13 cellular contexts compared by ENCODE assay signal in genomic region chr19:53912653-53913052, GRCh38. TPM values are rescaled to one million over a fixed set of nuclear protein-coding genes. Genes with fewer than 3 reads are reported as not detected.
DNase-seq lines count a peak whose midpoint lies in the region; ATAC-seq, FAIRE-seq and TF ChIP-seq lines count a peak whose summit lies in the region.
"Had no signal": no experiment of that assay in that cellular context is flagged by ENCODE, and none has a peak within 500 bp of the region (broad histone marks: within the 10 kb centered on the region; RNA-seq: fewer than 3 reads in every experiment).

No MANE protein-coding gene starts in this region.

- H4K5ac ChIP-seq in H9 (ENCODE audit: insufficient read length, low read depth, low read length), result no peak overlapping the region

- H4K91ac ChIP-seq in H9 (ENCODE audit: insufficient read length, low read depth, low read length), result no peak overlapping the region

- no peak for FAIRE-seq in K562 (lab: Jason Lieb, UNC)
- FAIRE-seq: small intestine had no signal

- H3K36me3 Mint-ChIP-seq in activated CD4-positive, alpha-beta T cell treated with anti-CD3 and anti-CD28 coated beads, Interleukin-2, amount 10 ng/mL, durations not matched to agents 7 days and 5 days (ENCODE audit: low read depth), result no peaks in the 10 kb centered on the region
- peaks cover 26 to 39% (median 32%) of the 10 kb centered on the region in 3 experiments for H3K36me3 Mint-ChIP-seq in H9 (ENCODE audit: insufficient read depth in 1 of 3, low read depth in 3 of 3)
- H3K36me3 Mint-ChIP-seq in neural crest cell (ENCODE audit: low read depth), result peaks cover 4% of the 10 kb centered on the region

- H2AK5ac ChIP-seq in H9 (ENCODE audit: insufficient read length, low read length), result no peak overlapping the region

- TF ChIP-seq EP300 in K562 (IDR thresholded peaks at IDR 0.05; ENCODE audit: low read length), result no peak

- no peaks in the 10 kb centered on the region; the same call in 1 of the 2 replicates for H3K27me3 ChIP-seq in H9 (ENCODE audit: insufficient read depth, low read length)
- peaks cover 18 to 53% of the 10 kb centered on the region in 2 experiments; a peak in 4 of 5 replicates for H3K27me3 ChIP-seq in K562 (ENCODE audit: control insufficient read depth in 2 of 2, insufficient read depth in 2 of 2, low read length in 2 of 2)

- H3K14ac ChIP-seq in H9 (ENCODE audit: insufficient read depth, low read length), result no peak overlapping the region

- peaks cover 40% of the 10 kb centered on the region for H3K27me3 Mint-ChIP-seq in activated CD4-positive, alpha-beta T cell treated with anti-CD3 and anti-CD28 coated beads, Interleukin-2, amount 10 ng/mL, durations not matched to agents 7 days and 5 days
- peaks cover 45% of the 10 kb centered on the region for H3K27me3 Mint-ChIP-seq in H9 (ENCODE audit: low read depth)
- H3K27me3 Mint-ChIP-seq in neural crest cell (ENCODE audit: low read depth), result peaks cover 46% of the 10 kb centered on the region

- no peak overlapping the region for H3K4me3 Mint-ChIP-seq in activated CD4-positive, alpha-beta T cell treated with anti-CD3 and anti-CD28 coated beads, Interleukin-2, amount 10 ng/mL, durations not matched to agents 7 days and 5 days
- peak overlapping the region in 1 of 2 experiments; percentile 24; a peak in 2 of 5 replicates for H3K4me3 Mint-ChIP-seq in H9
- H3K4me3 Mint-ChIP-seq in neural crest cell, result peak overlapping the region; percentile 59
- H3K4me3 Mint-ChIP-seq: naive thymus-derived CD8-positive, alpha-beta T cell had no signal

- no peak overlapping the region for H2AFZ ChIP-seq in H9 (ENCODE audit: low read length)
- H2AFZ ChIP-seq in K562 (ENCODE audit: low read depth, low read length), result no peak overlapping the region

- no CpG with 5 or more reads among the region's 18 CpGs for WGBS in H9 (ENCODE audit: extremely low coverage, insufficient read length, low lambda C conversion rate)
- 4% methylated on average over 17 of the region's 18 CpGs for WGBS in K562 (ENCODE audit: insufficient coverage, low coverage, missing lambda C conversion rate)

- peak in 1 of 2 experiments; percentile 50; a peak in 2 of 4 replicates for TF ChIP-seq RAD21 in K562 (CRISPR knock-in tag; conservative IDR thresholded peaks at IDR 0.05 in 1 of 2, IDR thresholded peaks at IDR 0.05 in 1 of 2)

- H3T11ph ChIP-seq in H9 (ENCODE audit: low read length), result no peak overlapping the region

- peaks cover 7% of the 10 kb centered on the region for H3K4me1 Mint-ChIP-seq in activated CD4-positive, alpha-beta T cell treated with anti-CD3 and anti-CD28 coated beads, Interleukin-2, amount 10 ng/mL, durations not matched to agents 7 days and 5 days
- H3K4me1 Mint-ChIP-seq in H9 (peaks cover 16 to 25% of the 10 kb centered on the region in 2 experiments), neural crest cell (peaks cover 24% of the 10 kb centered on the region)

- no peak overlapping the region for H4K8ac ChIP-seq in H9 (replicated peaks; ENCODE audit: insufficient read length, low read depth, low read length)

- peaks cover 19% of the 10 kb centered on the region for H3K23me2 ChIP-seq in H9 (ENCODE audit: insufficient read length, low read depth, low read length, poor library complexity, severe bottlenecking)

- no peak overlapping the region for H2BK12ac ChIP-seq in H9 (ENCODE audit: insufficient read length, low read depth, low read length)

- no peaks in the 10 kb centered on the region for H3K36me3 ChIP-seq in K562 (ENCODE audit: control insufficient read depth, insufficient read depth, low read length)
- H3K36me3 ChIP-seq: ascending aorta had no signal

- no peak overlapping the region for H2BK15ac ChIP-seq in H9 (ENCODE audit: low read depth, low read length)

- TF ChIP-seq CTCF in H9 (conservative IDR thresholded peaks at IDR 0.05) (peak; percentile 94), K562 (IDR thresholded peaks at IDR 0.05 in 2 of 3, conservative IDR thresholded peaks at IDR 0.05 in 1 of 3; ENCODE audit: insufficient read depth in 2 of 3, low read depth in 1 of 3, low read length in 3 of 3) (peak; percentile 72 to 83 (median 82)), neural crest cell (conservative IDR thresholded peaks at IDR 0.05) (peak; percentile 39)

- no peak overlapping the region for H3K4me3 ChIP-seq in K562
- H3K4me3 ChIP-seq: ascending aorta had no signal

- no peak overlapping the region for H3K27ac Mint-ChIP-seq in activated CD4-positive, alpha-beta T cell treated with anti-CD3 and anti-CD28 coated beads, Interleukin-2, amount 10 ng/mL, durations not matched to agents 7 days and 5 days
- no peak overlapping the region; a peak in 1 of 7 replicates for H3K27ac Mint-ChIP-seq in H9
- no peak overlapping the region for H3K27ac Mint-ChIP-seq in neural crest cell (ENCODE audit: unreplicated experiment)
- H3K27ac Mint-ChIP-seq: naive thymus-derived CD8-positive, alpha-beta T cell had no signal

- H2BK20ac ChIP-seq in H9 (ENCODE audit: low read depth, low read length, poor library complexity, severe bottlenecking), result no peak overlapping the region

- H3K9me1 ChIP-seq in K562 (ENCODE audit: control insufficient read depth, insufficient read depth, low read length), result no peaks in the 10 kb centered on the region

- H3K27ac ChIP-seq in H9 (ENCODE audit: insufficient read length, low read depth, low read length) (no peak overlapping the region), K562 (ENCODE audit: extremely low read depth, low read depth, low read length) (no peak overlapping the region)
- H3K27ac ChIP-seq: ascending aorta had no signal

- H3K9me3 ChIP-seq in H9 (ENCODE audit: control insufficient read depth, low read depth, low read length) (no peaks in the 10 kb centered on the region), K562 (replicated peaks; ENCODE audit: control insufficient read depth, insufficient read depth, low read depth, low read length) (no peaks in the 10 kb centered on the region)
- H3K9me3 ChIP-seq: ascending aorta had no signal

- H3K9ac ChIP-seq in H9 (ENCODE audit: extremely low read depth, insufficient read length, low read length), result no peak overlapping the region
- H3K9ac ChIP-seq in K562 (ENCODE audit: insufficient read depth in 1 of 2, low read depth in 2 of 2, low read length in 2 of 2), result no peak overlapping the region

- CTCF ChIA-PET in activated CD4-positive, alpha-beta T cell treated with anti-CD3 and anti-CD28 coated beads, Interleukin-2, amount 10 ng/mL, durations not matched to agents 7 days and 5 days (lab: Charles Lee), result interaction anchor here (0.6 to 0.9 kb wide), 2 partner anchors 117 to 428 kb away, joined by 3 to 4 read pairs; no protein-coding TSS in a partner anchor
- CTCF ChIA-PET in K562 (lab: Yijun Ruan, JAX; ENCODE audit: low intra/inter-chr PET ratio), result no interaction called here

- no peak overlapping the region for H3K4me2 ChIP-seq in H9 (ENCODE audit: insufficient read depth, insufficient read length, low read length)
- no peak overlapping the region for H3K4me2 ChIP-seq in K562 (ENCODE audit: insufficient read depth, low read length)

- H3K4ac ChIP-seq in H9 (ENCODE audit: low read depth, low read length), result no peak overlapping the region

- in situ Hi-C loops in K562 (cut with MboI), result no loop called here

- H3K4me1 ChIP-seq in H9 (ENCODE audit: insufficient read depth, low read length), result no peaks in the 10 kb centered on the region
- peaks cover 0 to 17% of the 10 kb centered on the region in 2 experiments; a peak in 2 of 5 replicates for H3K4me1 ChIP-seq in K562 (replicated peaks in 1 of 2; ENCODE audit: control insufficient read depth in 2 of 2, insufficient read depth in 2 of 2, low read length in 2 of 2)

- ATAC-seq in K562 (peak; percentile 82), GM21619 (IDR thresholded peaks at IDR 0.05; ENCODE audit: unreplicated experiment) (no peak)
- ATAC-seq: naive thymus-derived CD8-positive, alpha-beta T cell had no signal

- H3K9me3 Mint-ChIP-seq in activated CD4-positive, alpha-beta T cell treated with anti-CD3 and anti-CD28 coated beads, Interleukin-2, amount 10 ng/mL, durations not matched to agents 7 days and 5 days, result no peaks in the 10 kb centered on the region
- no peaks in the 10 kb centered on the region for H3K9me3 Mint-ChIP-seq in H9
- no peaks in the 10 kb centered on the region for H3K9me3 Mint-ChIP-seq in neural crest cell

- H2BK120ac ChIP-seq in H9 (ENCODE audit: low read depth, low read length, poor library complexity, severe bottlenecking), result no peak overlapping the region

- DNase-seq in activated CD4-positive, alpha-beta T cell treated with anti-CD3 and anti-CD28 coated beads for 48 hours, result peak; percentile 36
- DNase-seq in activated CD4-positive, alpha-beta T cell treated with anti-CD3 and anti-CD28 coated beads, Interleukin-2, amount 10 ng/mL, durations not matched to agents 7 days and 5 days, result no peak
- DNase-seq in H9, result peak; percentile 85
- DNase-seq in K562 (ENCODE audit: extremely low read depth in 1 of 4, low spot score in 3 of 4), result peak; percentile 63 to 70 (median 70)
- no peak for DNase-seq in neural crest cell (ENCODE audit: low read depth, low spot score)
- no peak for DNase-seq in NCI-H1092 treated with DMSO at 0.1 percent for 48 hours (lab: John Stamatoyannopoulos, UW)
- no peak for DNase-seq in SW480 (ENCODE audit: low spot score)
- DNase-seq: EL; naive thymus-derived CD8-positive, alpha-beta T cell; small intestine had no signal

- intact Hi-C loops in K562 (cut with micrococcal nuclease), result loop anchor here (10.0 kb wide), 1 partner anchor 58 kb away; no protein-coding TSS in a partner anchor

- no peak for TF ChIP-seq POLR2A in K562 (conservative IDR thresholded peaks at IDR 0.05)

- H3K79me1 ChIP-seq in H9 (ENCODE audit: insufficient read depth, low read depth, low read length, poor library complexity, severe bottlenecking), result no peaks in the 10 kb centered on the region

- H3K18ac ChIP-seq in H9 (ENCODE audit: insufficient read length, low read depth, low read length), result no peak overlapping the region

- H2BK5ac ChIP-seq in H9 (ENCODE audit: insufficient read length, low read length), result no peak overlapping the region

- BruUV-seq in K562 (replicated peaks; lab: Mats Ljungman, UMichigan), result no TSS peak

- H3K56ac ChIP-seq in H9 (ENCODE audit: insufficient read length, low read depth, low read length), result no peak overlapping the region

- H3K23ac ChIP-seq in H9 (ENCODE audit: insufficient read length, low read depth, low read length), result no peak overlapping the region

- H4K20me1 ChIP-seq in H9 (ENCODE audit: control insufficient read depth, insufficient read depth, insufficient read length), result no peaks in the 10 kb centered on the region
- H4K20me1 ChIP-seq in K562 (replicated peaks; ENCODE audit: control insufficient read depth, insufficient read depth, low read length), result peaks cover 6% of the 10 kb centered on the region; the same call in 1 of the 2 replicates

- POLR2A ChIA-PET in activated CD4-positive, alpha-beta T cell treated with anti-CD3 and anti-CD28 coated beads, Interleukin-2, amount 10 ng/mL, durations not matched to agents 7 days and 5 days (lab: Charles Lee), result no interaction called here
- POLR2A ChIA-PET in K562 (lab: Yijun Ruan, JAX), result interaction anchor here (0.6 to 1.7 kb wide), 3 partner anchors 11 to 102 kb away, joined by 3 to 4 read pairs (median 3); no protein-coding TSS in a partner anchor

- no peaks in the 10 kb centered on the region for H3K79me2 ChIP-seq in H9 (ENCODE audit: insufficient read depth, low read length)
- no peaks in the 10 kb centered on the region for H3K79me2 ChIP-seq in K562 (ENCODE audit: control insufficient read depth, insufficient read depth, low read length)

RNA-seq across cellular contexts. Expression of gene CACNG7, which starts 3.6 kb away (rescaled TPM):
- total RNA-seq in activated CD4-positive, alpha-beta T cell treated with anti-CD3 and anti-CD28 coated beads, Interleukin-2, amount 10 ng/mL, durations not matched to agents 7 days and 5 days, result not detected
- 22.1 and 22.7 TPM in 2 replicates for total RNA-seq in H9 (2021)
- not detected in 2 replicates for total RNA-seq in K562 (2011; cell fraction: chromatin; rRNA removed; ENCODE audit: low replicate concordance)
- not detected in 2 replicates for total RNA-seq in K562 (2011; cell fraction: nucleolus; rRNA removed)
- not detected in 2 replicates for total RNA-seq in K562 (2011; cell fraction: nucleoplasm; rRNA removed)
- not detected in 2 replicates for total RNA-seq in K562 (2014; rRNA removed)
- not detected in 2 replicates for total RNA-seq in K562 (2014; rRNA removed; fragmentation: Illumina TruSeq; extraction: Trizol)
- not detected in 2 replicates for total RNA-seq in K562 (2015; rRNA removed; fragmentation: Illumina TruSeq; extraction: Trizol)
- total RNA-seq in K562 (2021), result not detected in 2 replicates
- polyA plus RNA-seq in K562 (2011; rRNA removed), result not detected in 2 replicates
- not detected in 2 replicates for polyA plus RNA-seq in K562 (2011; cell fraction: cytosol; rRNA removed)
- polyA plus RNA-seq in K562 (2011; cell fraction: nucleus; rRNA removed), result not detected in 2 replicates
- polyA plus RNA-seq in K562 (2012), result not detected in 2 replicates
- polyA plus RNA-seq in K562 (2014; fragmentation: Illumina TruSeq; extraction: Trizol), result not detected in 2 replicates
- polyA plus RNA-seq in K562 (2014; fragmentation: Nextera tagmentation; extraction: Ambion mirVana), result not detected
- polyA plus RNA-seq in K562 (2014; rRNA removed), result not detected in 2 replicates
- not detected in 2 replicates for polyA minus RNA-seq in K562 (2011; rRNA and poly(A)+ RNA removed)
- polyA minus RNA-seq in K562 (2011; cell fraction: cytosol; rRNA and poly(A)+ RNA removed), result not detected in 2 replicates
- not detected in 2 replicates for polyA minus RNA-seq in K562 (2011; cell fraction: nucleus; rRNA and poly(A)+ RNA removed)
- total RNA-seq in neural crest cell, result 25.3 and 26.4 TPM in 2 replicates
- total RNA-seq: ascending aorta; naive thymus-derived CD8-positive, alpha-beta T cell; NCI-H460 had no signal
- polyA plus RNA-seq: naive thymus-derived CD8-positive, alpha-beta T cell had no signal

RNA-seq across cellular contexts. Expression of gene PRKCG, which starts 30.7 kb away (rescaled TPM):
- under 1 TPM; 0.40 to 0.45 TPM for total RNA-seq in activated CD4-positive, alpha-beta T cell treated with anti-CD3 and anti-CD28 coated beads, Interleukin-2, amount 10 ng/mL, durations not matched to agents 7 days and 5 days
- total RNA-seq in H9 (2021) (7.1 and 8.8 TPM in 2 replicates), K562 (2014; rRNA removed) (not detected in 2 replicates), K562 (2014; rRNA removed; fragmentation: Illumina TruSeq; extraction: Trizol) (not detected in 2 replicates), K562 (2015; rRNA removed; fragmentation: Illumina TruSeq; extraction: Trizol) (not detected in 2 replicates), K562 (2021) (0.09 TPM in 1 of 2 replicates, not detected in the other), neural crest cell (0.55 and 0.65 TPM in 2 replicates)
- 0.12 and 0.32 TPM in 2 replicates for total RNA-seq in K562 (2011; cell fraction: chromatin; rRNA removed; ENCODE audit: low replicate concordance)
- total RNA-seq in K562 (2011; cell fraction: nucleolus; rRNA removed), result not detected in 2 replicates
- 0.23 TPM in 1 of 2 replicates, not detected in the other for total RNA-seq in K562 (2011; cell fraction: nucleoplasm; rRNA removed)
- polyA plus RNA-seq in K562 (2011; rRNA removed) (0.04 TPM in 1 of 2 replicates, not detected in the other), K562 (2014; fragmentation: Illumina TruSeq; extraction: Trizol) (not detected in 2 replicates), K562 (2014; fragmentation: Nextera tagmentation; extraction: Ambion mirVana) (not detected), K562 (2014; rRNA removed) (not detected in 2 replicates)
- not detected in 2 replicates for polyA plus RNA-seq in K562 (2011; cell fraction: cytosol; rRNA removed)
- 0.06 and 0.20 TPM in 2 replicates for polyA plus RNA-seq in K562 (2011; cell fraction: nucleus; rRNA removed)
- 0.08 TPM in 2 replicates for polyA plus RNA-seq in K562 (2012)
- polyA minus RNA-seq in K562 (2011; rRNA and poly(A)+ RNA removed), result not detected in 2 replicates
- not detected in 2 replicates for polyA minus RNA-seq in K562 (2011; cell fraction: cytosol; rRNA and poly(A)+ RNA removed)
- 0.13 TPM in 1 of 2 replicates, not detected in the other for polyA minus RNA-seq in K562 (2011; cell fraction: nucleus; rRNA and poly(A)+ RNA removed)
- total RNA-seq: ascending aorta; naive thymus-derived CD8-positive, alpha-beta T cell had no signal
- polyA plus RNA-seq: naive thymus-derived CD8-positive, alpha-beta T cell had no signal

RNA-seq across cellular contexts. Expression of gene MYADM, which starts 45.0 kb away (rescaled TPM):
- total RNA-seq in activated CD4-positive, alpha-beta T cell treated with anti-CD3 and anti-CD28 coated beads, Interleukin-2, amount 10 ng/mL, durations not matched to agents 7 days and 5 days, result 100 to 1,000 TPM; 107 to 122 TPM
- total RNA-seq in H9 (2021) (116 and 123 TPM in 2 replicates), K562 (2014; rRNA removed) (4.5 and 14.4 TPM in 2 replicates), K562 (2014; rRNA removed; fragmentation: Illumina TruSeq; extraction: Trizol) (6.7 and 7.1 TPM in 2 replicates), K562 (2015; rRNA removed; fragmentation: Illumina TruSeq; extraction: Trizol) (14.4 and 16.0 TPM in 2 replicates), K562 (2021) (65.5 and 70.3 TPM in 2 replicates), neural crest cell (15.0 and 19.1 TPM in 2 replicates)
- 19.5 and 22.5 TPM in 2 replicates for total RNA-seq in K562 (2011; cell fraction: chromatin; rRNA removed; ENCODE audit: low replicate concordance)
- 18.0 and 24.3 TPM in 2 replicates for total RNA-seq in K562 (2011; cell fraction: nucleolus; rRNA removed)
- total RNA-seq in K562 (2011; cell fraction: nucleoplasm; rRNA removed), result 33.9 and 53.6 TPM in 2 replicates
- polyA plus RNA-seq in K562 (2011; rRNA removed) (5.6 and 17.2 TPM in 2 replicates), K562 (2014; fragmentation: Illumina TruSeq; extraction: Trizol) (26.1 and 44.1 TPM in 2 replicates), K562 (2014; fragmentation: Nextera tagmentation; extraction: Ambion mirVana) (10 to 100 TPM; 10.4 to 24.8 TPM), K562 (2014; rRNA removed) (18.5 and 19.5 TPM in 2 replicates)
- polyA plus RNA-seq in K562 (2011; cell fraction: cytosol; rRNA removed), result 20.7 and 50.3 TPM in 2 replicates
- 12.1 and 19.9 TPM in 2 replicates for polyA plus RNA-seq in K562 (2011; cell fraction: nucleus; rRNA removed)
- 35.3 and 47.6 TPM in 2 replicates for polyA plus RNA-seq in K562 (2012)
- 5.0 and 5.5 TPM in 2 replicates for polyA minus RNA-seq in K562 (2011; rRNA and poly(A)+ RNA removed)
- 24.6 and 31.3 TPM in 2 replicates for polyA minus RNA-seq in K562 (2011; cell fraction: cytosol; rRNA and poly(A)+ RNA removed)
- polyA minus RNA-seq in K562 (2011; cell fraction: nucleus; rRNA and poly(A)+ RNA removed), result 3.1 and 4.2 TPM in 2 replicates

RNA-seq across cellular contexts. Expression of gene CACNG8, which starts 50.1 kb away (rescaled TPM):
- not detected for total RNA-seq in activated CD4-positive, alpha-beta T cell treated with anti-CD3 and anti-CD28 coated beads, Interleukin-2, amount 10 ng/mL, durations not matched to agents 7 days and 5 days
- 6.0 and 7.1 TPM in 2 replicates for total RNA-seq in H9 (2021)
- not detected in 2 replicates for total RNA-seq in K562 (2011; cell fraction: chromatin; rRNA removed; ENCODE audit: low replicate concordance)
- total RNA-seq in K562 (2011; cell fraction: nucleolus; rRNA removed), result not detected in 2 replicates
- not detected in 2 replicates for total RNA-seq in K562 (2011; cell fraction: nucleoplasm; rRNA removed)
- 0.05 TPM in 1 of 2 replicates, not detected in the other for total RNA-seq in K562 (2014; rRNA removed)
- total RNA-seq in K562 (2014; rRNA removed; fragmentation: Illumina TruSeq; extraction: Trizol), result not detected in 2 replicates
- not detected in 2 replicates for total RNA-seq in K562 (2015; rRNA removed; fragmentation: Illumina TruSeq; extraction: Trizol)
- 0.02 TPM in 1 of 2 replicates, not detected in the other for total RNA-seq in K562 (2021)
- not detected in 2 replicates for polyA plus RNA-seq in K562 (2011; rRNA removed)
- polyA plus RNA-seq in K562 (2011; cell fraction: cytosol; rRNA removed), result not detected in 2 replicates
- polyA plus RNA-seq in K562 (2011; cell fraction: nucleus; rRNA removed), result not detected in 2 replicates
- polyA plus RNA-seq in K562 (2012), result 0.01 and 0.03 TPM in 2 replicates
- polyA plus RNA-seq in K562 (2014; fragmentation: Illumina TruSeq; extraction: Trizol), result not detected in 2 replicates
- polyA plus RNA-seq in K562 (2014; fragmentation: Nextera tagmentation; extraction: Ambion mirVana), result not detected
- not detected in 2 replicates for polyA plus RNA-seq in K562 (2014; rRNA removed)
- not detected in 2 replicates for polyA minus RNA-seq in K562 (2011; rRNA and poly(A)+ RNA removed)
- not detected in 2 replicates for polyA minus RNA-seq in K562 (2011; cell fraction: cytosol; rRNA and poly(A)+ RNA removed)
- polyA minus RNA-seq in K562 (2011; cell fraction: nucleus; rRNA and poly(A)+ RNA removed), result not detected in 2 replicates
- 0.23 and 0.33 TPM in 2 replicates for total RNA-seq in neural crest cell
- total RNA-seq: naive thymus-derived CD8-positive, alpha-beta T cell had no signal
- polyA plus RNA-seq: naive thymus-derived CD8-positive, alpha-beta T cell had no signal

Comparison
In these comparisons a context has a peak if more than half of its experiments do, and no peak if none do; other contexts are left out.
1. DNase-seq: peak in activated CD4-positive, alpha-beta T cell treated with anti-CD3 and anti-CD28 coated beads for 48 hours (single experiment), H9 (single experiment) and K562 (4 of 4); none in activated CD4-positive, alpha-beta T cell treated with anti-CD3 and anti-CD28 coated beads, Interleukin-2, amount 10 ng/mL, durations not matched to agents 7 days and 5 days (single experiment), neural crest cell (single experiment), NCI-H1092 treated with DMSO at 0.1 percent for 48 hours (single experiment) and SW480 (single experiment).
2. CTCF ChIP-seq: peak in every context shown above with its lines; median percentile 94 in H9; 82 in K562; 39 in neural crest cell.
3. RNA of gene CACNG7, which starts 3.6 kb away (total RNA-seq): 25.3 to 26.4 TPM in neural crest cell and 22.1 to 22.7 TPM in H9; not detected in activated CD4-positive, alpha-beta T cell treated with anti-CD3 and anti-CD28 coated beads, Interleukin-2, amount 10 ng/mL, durations not matched to agents 7 days and 5 days and not detected in K562; every median in the first group is over 10 times any median in the second.